In the genomic region with DNA sequence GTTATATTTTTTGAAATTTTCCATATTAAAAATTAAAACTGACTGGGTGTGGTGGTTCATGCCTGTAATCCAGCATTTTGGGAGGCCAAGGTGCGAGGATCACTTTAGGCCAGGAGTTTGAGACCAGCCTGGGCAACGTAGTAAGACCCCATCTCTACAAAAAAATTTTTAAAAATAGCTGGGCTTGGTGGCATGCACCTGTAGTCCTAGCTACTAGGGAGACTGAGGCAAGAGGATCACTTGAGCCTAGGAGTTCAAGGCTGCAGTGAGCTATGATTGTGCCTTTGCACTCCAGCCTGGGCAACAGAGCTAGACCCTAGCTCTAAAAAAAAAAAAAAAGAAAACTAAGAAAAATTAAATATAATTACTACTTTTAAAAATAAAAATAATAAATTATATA, we compare ENCODE assay signal across 29 cellular contexts. TPM values are rescaled to one million over a fixed set of nuclear protein-coding genes. Genes with fewer than 3 reads are reported as not detected.
"Had no signal": no experiment of that assay in that cellular context is flagged by ENCODE, and none has a peak within 500 bp of the region (broad histone marks: within the 10 kb centered on the region; RNA-seq: fewer than 3 reads in every experiment).

No MANE protein-coding gene starts in this region.

- H3K36me3 Mint-ChIP-seq: activated naive CD8-positive, alpha-beta T cell treated with anti-CD3 and anti-CD28 coated beads for 36 hours had no signal

- H3K9me3 ChIP-seq: adrenal gland, body of pancreas, colonic mucosa, esophagus squamous epithelium, gastroesophageal sphincter, heart right ventricle had no signal

- DNase-seq: activated CD4-positive, alpha-beta T cell treated with anti-CD3 and anti-CD28 coated beads for 1 hour; activated CD4-positive, alpha-beta T cell treated with anti-CD3 and anti-CD28 coated beads for 48 hours; activated CD4-positive, alpha-beta T cell treated with anti-CD3 and anti-CD28 coated beads, Interleukin-2, amount 50 U/mL, for 1 hour; activated CD4-positive, alpha-beta T cell treated with anti-CD3 and anti-CD28 coated beads, Interleukin-2, amount 50 U/mL, for 48 hours; activated CD8-positive, alpha-beta memory T cell treated with anti-CD3 and anti-CD28 coated beads for 24 hours; activated CD8-positive, alpha-beta T cell treated with anti-CD3 and anti-CD28 coated beads for 36 hours; activated effector memory CD4-positive, alpha-beta T cell treated with Interleukin-2 at 50 U/mL for 16 hours; activated naive CD4-positive, alpha-beta T cell treated with anti-CD3 and anti-CD28 coated beads for 36 hours; activated naive CD8-positive, alpha-beta T cell treated with anti-CD3 and anti-CD28 coated beads for 36 hours; activated naive CD8-positive, alpha-beta T cell treated with anti-CD3 and anti-CD28 coated beads, Interleukin-2, amount 50 U/mL, for 24 hours; activated T-cell treated with anti-CD3 and anti-CD28 coated beads, Interleukin-2, amount 50 U/mL, for 4 hours; adrenal gland; amygdala; aorta; body of pancreas; caudate nucleus; colonic mucosa; effector CD8-positive, alpha-beta T cell; esophagus squamous epithelium; foreskin melanocyte; heart right ventricle; T-helper 2 cell had no signal

- H3K27me3 Mint-ChIP-seq: activated CD8-positive, alpha-beta T cell treated with anti-CD3 and anti-CD28 coated beads for 36 hours; activated naive CD4-positive, alpha-beta T cell treated with anti-CD3 and anti-CD28 coated beads, Interleukin-2, amount 50 U/mL, for 24 hours; activated naive CD8-positive, alpha-beta T cell treated with anti-CD3 and anti-CD28 coated beads for 36 hours; activated naive CD8-positive, alpha-beta T cell treated with anti-CD3 and anti-CD28 coated beads, Interleukin-2, amount 50 U/mL, for 24 hours; activated T-helper 17 cell treated with anti-CD3 and anti-CD28 coated beads, Interleukin-2, amount 50 U/mL, for 72 hours had no signal

- H3K4me3 ChIP-seq: adrenal gland, body of pancreas, colonic mucosa, esophagus squamous epithelium, gastroesophageal sphincter, heart right ventricle had no signal

- FAIRE-seq: endothelial cell of umbilical vein had no signal

- H3K9me3 Mint-ChIP-seq: activated CD8-positive, alpha-beta T cell treated with anti-CD3 and anti-CD28 coated beads for 36 hours; activated naive CD4-positive, alpha-beta T cell treated with anti-CD3 and anti-CD28 coated beads for 36 hours; activated naive CD4-positive, alpha-beta T cell treated with anti-CD3 and anti-CD28 coated beads, Interleukin-2, amount 50 U/mL, for 24 hours; activated naive CD8-positive, alpha-beta T cell treated with anti-CD3 and anti-CD28 coated beads for 36 hours; activated naive CD8-positive, alpha-beta T cell treated with anti-CD3 and anti-CD28 coated beads, Interleukin-2, amount 50 U/mL, for 24 hours; activated T-cell treated with anti-CD3 and anti-CD28 coated beads, Interleukin-2, amount 50 U/mL, for 4 hours; activated T-helper 17 cell treated with anti-CD3 and anti-CD28 coated beads, Interleukin-2, amount 50 U/mL, for 72 hours had no signal

- H3K27ac Mint-ChIP-seq: activated CD8-positive, alpha-beta T cell treated with anti-CD3 and anti-CD28 coated beads for 36 hours; activated naive CD4-positive, alpha-beta T cell treated with anti-CD3 and anti-CD28 coated beads for 36 hours; activated naive CD4-positive, alpha-beta T cell treated with anti-CD3 and anti-CD28 coated beads, Interleukin-2, amount 50 U/mL, for 24 hours; activated naive CD8-positive, alpha-beta T cell treated with anti-CD3 and anti-CD28 coated beads for 36 hours; activated naive CD8-positive, alpha-beta T cell treated with anti-CD3 and anti-CD28 coated beads, Interleukin-2, amount 50 U/mL, for 24 hours; activated T-helper 17 cell treated with anti-CD3 and anti-CD28 coated beads, Interleukin-2, amount 50 U/mL, for 72 hours had no signal

- ATAC-seq: activated CD8-positive, alpha-beta T cell treated with anti-CD3 and anti-CD28 coated beads for 36 hours; activated naive CD8-positive, alpha-beta T cell treated with anti-CD3 and anti-CD28 coated beads, Interleukin-2, amount 50 U/mL, for 24 hours; activated T-cell treated with anti-CD3 and anti-CD28 coated beads, Interleukin-2, amount 50 U/mL, for 4 hours; activated T-helper 17 cell treated with anti-CD3 and anti-CD28 coated beads, Interleukin-2, amount 50 U/mL, for 72 hours; body of pancreas; gastroesophageal sphincter; heart right ventricle had no signal

- H3K36me3 ChIP-seq: adrenal gland, colonic mucosa, esophagus squamous epithelium, gastroesophageal sphincter, heart right ventricle had no signal

- H3K4me3 Mint-ChIP-seq: activated CD8-positive, alpha-beta T cell treated with anti-CD3 and anti-CD28 coated beads for 36 hours; activated naive CD4-positive, alpha-beta T cell treated with anti-CD3 and anti-CD28 coated beads for 36 hours; activated naive CD4-positive, alpha-beta T cell treated with anti-CD3 and anti-CD28 coated beads, Interleukin-2, amount 50 U/mL, for 24 hours; activated naive CD8-positive, alpha-beta T cell treated with anti-CD3 and anti-CD28 coated beads for 36 hours; activated naive CD8-positive, alpha-beta T cell treated with anti-CD3 and anti-CD28 coated beads, Interleukin-2, amount 50 U/mL, for 24 hours; activated T-cell treated with anti-CD3 and anti-CD28 coated beads, Interleukin-2, amount 50 U/mL, for 4 hours; activated T-helper 17 cell treated with anti-CD3 and anti-CD28 coated beads, Interleukin-2, amount 50 U/mL, for 72 hours had no signal

- H3K27me3 ChIP-seq: adrenal gland, body of pancreas, colonic mucosa, esophagus squamous epithelium, gastroesophageal sphincter, heart right ventricle had no signal

- H3K27ac ChIP-seq: adrenal gland, body of pancreas, colonic mucosa, epithelial cell of prostate, gastroesophageal sphincter, heart right ventricle had no signal

RNA-seq across cellular contexts. Expression of a gene that starts 36.9 kb away (rescaled TPM):
- total RNA-seq: body of pancreas, dermis microvascular lymphatic vessel endothelial cell, endothelial cell of umbilical vein, esophagus squamous epithelium, glomerular endothelial cell had no signal
- polyA plus RNA-seq: aorta had no signal
